1 cellular context compared by ENCODE assay signal in the genomic region with DNA sequence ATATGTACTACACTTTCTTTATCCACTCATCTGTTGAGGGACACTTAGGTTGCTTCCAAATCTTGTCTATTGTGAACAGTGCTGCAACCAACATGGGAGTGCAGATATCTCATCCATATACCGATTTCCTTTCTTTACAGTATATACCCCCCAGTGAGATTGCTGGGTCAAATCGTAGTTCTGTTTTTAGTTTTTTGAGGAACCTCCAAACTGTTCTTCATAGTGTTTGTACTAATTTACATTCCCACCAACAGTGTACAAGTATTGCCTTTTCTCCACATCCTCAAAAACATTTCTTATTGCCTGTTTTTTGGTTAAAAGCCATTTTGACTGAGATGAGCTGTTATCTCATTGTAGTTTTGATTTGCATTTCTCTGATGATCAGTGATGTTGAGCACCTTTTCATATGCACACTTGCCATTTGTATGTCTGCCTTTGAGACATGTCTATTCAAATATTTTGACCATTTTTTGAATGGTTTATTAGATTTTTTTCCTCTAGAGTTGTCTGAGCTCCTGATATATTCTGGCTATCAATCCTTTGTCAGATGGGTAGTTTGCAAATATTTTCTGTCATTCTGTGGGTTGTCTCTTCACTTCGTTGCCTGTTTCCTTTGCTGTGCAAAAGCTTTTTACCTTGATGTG.
TF ChIP-seq lines count a peak whose summit lies in the region.

No MANE protein-coding gene starts in this region.

TF ChIP-seq in HepG2, 621 proteins besides CTCF, POLR2A, EP300 and RAD21:
- TF ChIP-seq KDM3A (CRISPR knock-in tag; IDR thresholded peaks at IDR 0.05; ENCODE audit: low read depth) (no peak), SP1 (IDR thresholded peaks at IDR 0.05) (no peak), SP1 (CRISPR knock-in tag; IDR thresholded peaks at IDR 0.05) (no peak), TMF1 (CRISPR knock-in tag; IDR thresholded peaks at IDR 0.05; ENCODE audit: low read depth) (no peak), ZFP41 (CRISPR knock-in tag; IDR thresholded peaks at IDR 0.05; ENCODE audit: borderline replicate concordance) (no peak), TGIF2 (CRISPR knock-in tag; IDR thresholded peaks at IDR 0.05) (no peak), GATAD1 (CRISPR knock-in tag; IDR thresholded peaks at IDR 0.05) (no peak), ZNF205 (CRISPR knock-in tag; IDR thresholded peaks at IDR 0.05) (no peak), ZNF101 (CRISPR knock-in tag; IDR thresholded peaks at IDR 0.05; ENCODE audit: borderline replicate concordance, low read depth) (no peak), RXRA (CRISPR knock-in tag; IDR thresholded peaks at IDR 0.05) (no peak), SETDB1 (CRISPR knock-in tag; IDR thresholded peaks at IDR 0.05; ENCODE audit: borderline replicate concordance) (no peak), ZNF264 (CRISPR knock-in tag; IDR thresholded peaks at IDR 0.05) (no peak), ZNF672 (CRISPR knock-in tag; IDR thresholded peaks at IDR 0.05) (no peak), PAWR (CRISPR knock-in tag; IDR thresholded peaks at IDR 0.05; ENCODE audit: borderline replicate concordance) (no peak), ZFP36L1 (CRISPR knock-in tag; IDR thresholded peaks at IDR 0.05) (no peak), SIN3B (IDR thresholded peaks at IDR 0.05; ENCODE audit: low read length) (no peak)
- TF ChIP-seq, protein P1, sequence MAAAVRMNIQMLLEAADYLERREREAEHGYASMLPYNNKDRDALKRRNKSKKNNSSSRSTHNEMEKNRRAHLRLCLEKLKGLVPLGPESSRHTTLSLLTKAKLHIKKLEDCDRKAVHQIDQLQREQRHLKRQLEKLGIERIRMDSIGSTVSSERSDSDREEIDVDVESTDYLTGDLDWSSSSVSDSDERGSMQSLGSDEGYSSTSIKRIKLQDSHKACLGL (CRISPR knock-in tag; IDR thresholded peaks at IDR 0.05), result no peak
- TF ChIP-seq, protein P2, sequence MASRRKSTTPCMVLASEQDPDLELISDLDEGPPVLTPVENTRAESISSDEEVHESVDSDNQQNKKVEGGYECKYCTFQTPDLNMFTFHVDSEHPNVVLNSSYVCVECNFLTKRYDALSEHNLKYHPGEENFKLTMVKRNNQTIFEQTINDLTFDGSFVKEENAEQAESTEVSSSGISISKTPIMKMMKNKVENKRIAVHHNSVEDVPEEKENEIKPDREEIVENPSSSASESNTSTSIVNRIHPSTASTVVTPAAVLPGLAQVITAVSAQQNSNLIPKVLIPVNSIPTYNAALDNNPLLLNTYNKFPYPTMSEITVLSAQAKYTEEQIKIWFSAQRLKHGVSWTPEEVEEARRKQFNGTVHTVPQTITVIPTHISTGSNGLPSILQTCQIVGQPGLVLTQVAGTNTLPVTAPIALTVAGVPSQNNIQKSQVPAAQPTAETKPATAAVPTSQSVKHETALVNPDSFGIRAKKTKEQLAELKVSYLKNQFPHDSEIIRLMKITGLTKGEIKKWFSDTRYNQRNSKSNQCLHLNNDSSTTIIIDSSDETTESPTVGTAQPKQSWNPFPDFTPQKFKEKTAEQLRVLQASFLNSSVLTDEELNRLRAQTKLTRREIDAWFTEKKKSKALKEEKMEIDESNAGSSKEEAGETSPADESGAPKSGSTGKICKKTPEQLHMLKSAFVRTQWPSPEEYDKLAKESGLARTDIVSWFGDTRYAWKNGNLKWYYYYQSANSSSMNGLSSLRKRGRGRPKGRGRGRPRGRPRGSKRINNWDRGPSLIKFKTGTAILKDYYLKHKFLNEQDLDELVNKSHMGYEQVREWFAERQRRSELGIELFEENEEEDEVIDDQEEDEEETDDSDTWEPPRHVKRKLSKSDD (CRISPR knock-in tag; IDR thresholded peaks at IDR 0.05; ENCODE audit: low read depth), result no peak
- TF ChIP-seq, protein P3, sequence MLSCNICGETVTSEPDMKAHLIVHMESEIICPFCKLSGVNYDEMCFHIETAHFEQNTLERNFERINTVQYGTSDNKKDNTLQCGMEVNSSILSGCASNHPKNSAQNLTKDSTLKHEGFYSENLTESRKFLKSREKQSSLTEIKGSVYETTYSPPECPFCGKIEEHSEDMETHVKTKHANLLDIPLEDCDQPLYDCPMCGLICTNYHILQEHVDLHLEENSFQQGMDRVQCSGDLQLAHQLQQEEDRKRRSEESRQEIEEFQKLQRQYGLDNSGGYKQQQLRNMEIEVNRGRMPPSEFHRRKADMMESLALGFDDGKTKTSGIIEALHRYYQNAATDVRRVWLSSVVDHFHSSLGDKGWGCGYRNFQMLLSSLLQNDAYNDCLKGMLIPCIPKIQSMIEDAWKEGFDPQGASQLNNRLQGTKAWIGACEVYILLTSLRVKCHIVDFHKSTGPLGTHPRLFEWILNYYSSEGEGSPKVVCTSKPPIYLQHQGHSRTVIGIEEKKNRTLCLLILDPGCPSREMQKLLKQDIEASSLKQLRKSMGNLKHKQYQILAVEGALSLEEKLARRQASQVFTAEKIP (CRISPR knock-in tag; IDR thresholded peaks at IDR 0.05; ENCODE audit: borderline replicate concordance), result no peak
- TF ChIP-seq, protein P4, sequence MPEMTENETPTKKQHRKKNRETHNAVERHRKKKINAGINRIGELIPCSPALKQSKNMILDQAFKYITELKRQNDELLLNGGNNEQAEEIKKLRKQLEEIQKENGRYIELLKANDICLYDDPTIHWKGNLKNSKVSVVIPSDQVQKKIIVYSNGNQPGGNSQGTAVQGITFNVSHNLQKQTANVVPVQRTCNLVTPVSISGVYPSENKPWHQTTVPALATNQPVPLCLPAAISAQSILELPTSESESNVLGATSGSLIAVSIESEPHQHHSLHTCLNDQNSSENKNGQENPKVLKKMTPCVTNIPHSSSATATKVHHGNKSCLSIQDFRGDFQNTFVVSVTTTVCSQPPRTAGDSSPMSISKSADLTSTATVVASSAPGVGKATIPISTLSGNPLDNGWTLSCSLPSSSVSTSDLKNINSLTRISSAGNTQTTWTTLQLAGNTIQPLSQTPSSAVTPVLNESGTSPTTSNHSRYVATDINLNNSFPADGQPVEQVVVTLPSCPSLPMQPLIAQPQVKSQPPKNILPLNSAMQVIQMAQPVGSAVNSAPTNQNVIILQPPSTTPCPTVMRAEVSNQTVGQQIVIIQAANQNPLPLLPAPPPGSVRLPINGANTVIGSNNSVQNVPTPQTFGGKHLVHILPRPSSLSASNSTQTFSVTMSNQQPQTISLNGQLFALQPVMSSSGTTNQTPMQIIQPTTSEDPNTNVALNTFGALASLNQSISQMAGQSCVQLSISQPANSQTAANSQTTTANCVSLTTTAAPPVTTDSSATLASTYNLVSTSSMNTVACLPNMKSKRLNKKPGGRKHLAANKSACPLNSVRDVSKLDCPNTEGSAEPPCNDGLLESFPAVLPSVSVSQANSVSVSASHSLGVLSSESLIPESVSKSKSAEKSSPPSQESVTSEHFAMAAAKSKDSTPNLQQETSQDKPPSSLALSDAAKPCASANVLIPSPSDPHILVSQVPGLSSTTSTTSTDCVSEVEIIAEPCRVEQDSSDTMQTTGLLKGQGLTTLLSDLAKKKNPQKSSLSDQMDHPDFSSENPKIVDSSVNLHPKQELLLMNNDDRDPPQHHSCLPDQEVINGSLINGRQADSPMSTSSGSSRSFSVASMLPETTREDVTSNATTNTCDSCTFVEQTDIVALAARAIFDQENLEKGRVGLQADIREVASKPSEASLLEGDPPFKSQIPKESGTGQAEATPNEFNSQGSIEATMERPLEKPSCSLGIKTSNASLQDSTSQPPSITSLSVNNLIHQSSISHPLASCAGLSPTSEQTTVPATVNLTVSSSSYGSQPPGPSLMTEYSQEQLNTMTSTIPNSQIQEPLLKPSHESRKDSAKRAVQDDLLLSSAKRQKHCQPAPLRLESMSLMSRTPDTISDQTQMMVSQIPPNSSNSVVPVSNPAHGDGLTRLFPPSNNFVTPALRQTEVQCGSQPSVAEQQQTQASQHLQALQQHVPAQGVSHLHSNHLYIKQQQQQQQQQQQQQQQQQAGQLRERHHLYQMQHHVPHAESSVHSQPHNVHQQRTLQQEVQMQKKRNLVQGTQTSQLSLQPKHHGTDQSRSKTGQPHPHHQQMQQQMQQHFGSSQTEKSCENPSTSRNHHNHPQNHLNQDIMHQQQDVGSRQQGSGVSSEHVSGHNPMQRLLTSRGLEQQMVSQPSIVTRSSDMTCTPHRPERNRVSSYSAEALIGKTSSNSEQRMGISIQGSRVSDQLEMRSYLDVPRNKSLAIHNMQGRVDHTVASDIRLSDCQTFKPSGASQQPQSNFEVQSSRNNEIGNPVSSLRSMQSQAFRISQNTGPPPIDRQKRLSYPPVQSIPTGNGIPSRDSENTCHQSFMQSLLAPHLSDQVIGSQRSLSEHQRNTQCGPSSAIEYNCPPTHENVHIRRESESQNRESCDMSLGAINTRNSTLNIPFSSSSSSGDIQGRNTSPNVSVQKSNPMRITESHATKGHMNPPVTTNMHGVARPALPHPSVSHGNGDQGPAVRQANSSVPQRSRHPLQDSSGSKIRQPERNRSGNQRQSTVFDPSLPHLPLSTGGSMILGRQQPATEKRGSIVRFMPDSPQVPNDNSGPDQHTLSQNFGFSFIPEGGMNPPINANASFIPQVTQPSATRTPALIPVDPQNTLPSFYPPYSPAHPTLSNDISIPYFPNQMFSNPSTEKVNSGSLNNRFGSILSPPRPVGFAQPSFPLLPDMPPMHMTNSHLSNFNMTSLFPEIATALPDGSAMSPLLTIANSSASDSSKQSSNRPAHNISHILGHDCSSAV (CRISPR knock-in tag; IDR thresholded peaks at IDR 0.05; ENCODE audit: borderline replicate concordance), result no peak
